In the genomic region with DNA sequence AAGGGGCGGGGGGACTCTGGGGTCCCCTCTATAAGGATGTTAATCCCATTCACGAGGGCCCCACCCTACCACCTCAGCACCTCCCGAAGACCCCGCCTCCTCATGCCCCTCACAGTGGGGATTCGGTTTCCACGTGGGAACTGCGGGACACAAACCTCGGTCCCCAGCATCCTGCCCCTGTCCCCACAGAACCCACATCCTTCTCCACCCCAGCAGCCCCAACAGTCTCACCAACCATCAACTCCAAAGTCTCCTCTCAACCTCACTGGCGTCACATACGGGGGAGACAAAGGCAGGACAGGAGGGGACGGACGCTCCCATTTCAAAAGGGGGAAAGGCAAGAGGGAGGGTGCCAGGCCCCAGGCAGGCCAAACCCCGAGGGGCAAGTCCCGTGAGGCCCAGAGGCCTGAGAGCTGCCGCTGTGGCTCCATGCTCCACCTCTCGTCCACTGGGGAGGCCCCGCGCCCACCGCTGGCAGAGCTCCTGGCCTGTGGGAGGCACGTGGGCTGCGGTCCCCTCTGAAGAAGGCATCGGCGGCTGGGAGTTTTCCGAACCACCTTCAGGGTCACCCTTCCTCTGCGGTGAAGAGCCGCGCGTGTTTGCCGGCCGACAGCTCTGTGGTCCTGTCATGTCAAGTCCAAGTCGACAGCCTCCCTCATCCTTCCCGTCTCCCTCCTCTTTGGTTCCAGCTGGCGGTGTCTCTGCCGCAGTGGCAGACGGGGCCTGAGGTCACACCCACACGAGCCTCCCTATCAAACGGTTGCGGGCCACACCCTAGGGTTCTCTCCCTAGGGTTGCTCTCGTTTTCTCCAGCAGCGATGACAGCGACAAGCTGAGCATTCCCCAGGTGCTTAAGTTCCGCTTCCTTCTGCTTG, we compare ENCODE assay signal across 1 cellular context.
TF ChIP-seq lines count a peak whose summit lies in the region.

No MANE protein-coding gene starts in this region.

TF ChIP-seq in K562, 482 proteins besides CTCF, POLR2A, EP300 and RAD21 (continued from another document and continues in another):
- TF ChIP-seq, protein P1, sequence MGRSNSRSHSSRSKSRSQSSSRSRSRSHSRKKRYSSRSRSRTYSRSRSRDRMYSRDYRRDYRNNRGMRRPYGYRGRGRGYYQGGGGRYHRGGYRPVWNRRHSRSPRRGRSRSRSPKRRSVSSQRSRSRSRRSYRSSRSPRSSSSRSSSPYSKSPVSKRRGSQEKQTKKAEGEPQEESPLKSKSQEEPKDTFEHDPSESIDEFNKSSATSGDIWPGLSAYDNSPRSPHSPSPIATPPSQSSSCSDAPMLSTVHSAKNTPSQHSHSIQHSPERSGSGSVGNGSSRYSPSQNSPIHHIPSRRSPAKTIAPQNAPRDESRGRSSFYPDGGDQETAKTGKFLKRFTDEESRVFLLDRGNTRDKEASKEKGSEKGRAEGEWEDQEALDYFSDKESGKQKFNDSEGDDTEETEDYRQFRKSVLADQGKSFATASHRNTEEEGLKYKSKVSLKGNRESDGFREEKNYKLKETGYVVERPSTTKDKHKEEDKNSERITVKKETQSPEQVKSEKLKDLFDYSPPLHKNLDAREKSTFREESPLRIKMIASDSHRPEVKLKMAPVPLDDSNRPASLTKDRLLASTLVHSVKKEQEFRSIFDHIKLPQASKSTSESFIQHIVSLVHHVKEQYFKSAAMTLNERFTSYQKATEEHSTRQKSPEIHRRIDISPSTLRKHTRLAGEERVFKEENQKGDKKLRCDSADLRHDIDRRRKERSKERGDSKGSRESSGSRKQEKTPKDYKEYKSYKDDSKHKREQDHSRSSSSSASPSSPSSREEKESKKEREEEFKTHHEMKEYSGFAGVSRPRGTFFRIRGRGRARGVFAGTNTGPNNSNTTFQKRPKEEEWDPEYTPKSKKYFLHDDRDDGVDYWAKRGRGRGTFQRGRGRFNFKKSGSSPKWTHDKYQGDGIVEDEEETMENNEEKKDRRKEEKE (IDR thresholded peaks at IDR 0.05; ENCODE audit: borderline replicate concordance in 1 of 2, control insufficient read depth in 1 of 2, low read depth in 2 of 2, low read length in 1 of 2), result 0 out of 4 replicates have a peak, but pooled peaks of 1 of the 2 experiments have one; percentile 39
- TF ChIP-seq HDAC6 (IDR thresholded peaks at IDR 0.05; ENCODE audit: low read depth, low read length) (no peak), SMAD2 (IDR thresholded peaks at IDR 0.05; ENCODE audit: low read depth, low read length) (no peak), WHSC1 (IDR thresholded peaks at IDR 0.05; ENCODE audit: low read length) (no peak), PHB2 (IDR thresholded peaks at IDR 0.05; ENCODE audit: low read depth) (no peak), PML (IDR thresholded peaks at IDR 0.05; ENCODE audit: low read length) (no peak; the same call in 1 of the 2 replicates), MCM2 (IDR thresholded peaks at IDR 0.05; ENCODE audit: low read depth) (no peak), RFX7 (CRISPR knock-in tag; IDR thresholded peaks at IDR 0.05) (no peak), ZNF584 (CRISPR knock-in tag; IDR thresholded peaks at IDR 0.05; ENCODE audit: low read depth) (peak; percentile 75; the same call in 1 of the 2 replicates), MYNN (IDR thresholded peaks at IDR 0.05) (peak; percentile 66; the same call in 1 of the 2 replicates), MYNN (CRISPR knock-in tag; IDR thresholded peaks at IDR 0.05) (no peak), ZNF134 (CRISPR knock-in tag; conservative IDR thresholded peaks at IDR 0.05) (no peak), ZNF668 (CRISPR knock-in tag; IDR thresholded peaks at IDR 0.05) (no peak), ZZZ3 (IDR thresholded peaks at IDR 0.05) (no peak), CBX5 (IDR thresholded peaks at IDR 0.05; ENCODE audit: borderline replicate concordance, low read depth) (no peak), PHF21A (IDR thresholded peaks at IDR 0.05; ENCODE audit: borderline replicate concordance, low read depth) (no peak), CC2D1A (IDR thresholded peaks at IDR 0.05) (no peak), ELF2 (CRISPR knock-in tag; IDR thresholded peaks at IDR 0.05) (no peak), PHTF2 (CRISPR knock-in tag; IDR thresholded peaks at IDR 0.05) (no peak), THRAP3 (IDR thresholded peaks at IDR 0.05; ENCODE audit: borderline replicate concordance) (no peak)
- TF ChIP-seq, protein P2, sequence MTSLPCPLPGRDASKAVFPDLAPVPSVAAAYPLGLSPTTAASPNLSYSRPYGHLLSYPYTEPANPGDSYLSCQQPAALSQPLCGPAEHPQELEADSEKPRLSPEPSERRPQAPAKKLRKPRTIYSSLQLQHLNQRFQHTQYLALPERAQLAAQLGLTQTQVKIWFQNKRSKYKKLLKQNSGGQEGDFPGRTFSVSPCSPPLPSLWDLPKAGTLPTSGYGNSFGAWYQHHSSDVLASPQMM (CRISPR knock-in tag; IDR thresholded peaks at IDR 0.05), result no peak
- TF ChIP-seq, protein P3, sequence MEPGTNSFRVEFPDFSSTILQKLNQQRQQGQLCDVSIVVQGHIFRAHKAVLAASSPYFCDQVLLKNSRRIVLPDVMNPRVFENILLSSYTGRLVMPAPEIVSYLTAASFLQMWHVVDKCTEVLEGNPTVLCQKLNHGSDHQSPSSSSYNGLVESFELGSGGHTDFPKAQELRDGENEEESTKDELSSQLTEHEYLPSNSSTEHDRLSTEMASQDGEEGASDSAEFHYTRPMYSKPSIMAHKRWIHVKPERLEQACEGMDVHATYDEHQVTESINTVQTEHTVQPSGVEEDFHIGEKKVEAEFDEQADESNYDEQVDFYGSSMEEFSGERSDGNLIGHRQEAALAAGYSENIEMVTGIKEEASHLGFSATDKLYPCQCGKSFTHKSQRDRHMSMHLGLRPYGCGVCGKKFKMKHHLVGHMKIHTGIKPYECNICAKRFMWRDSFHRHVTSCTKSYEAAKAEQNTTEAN (CRISPR knock-in tag; IDR thresholded peaks at IDR 0.05), result no peak
- TF ChIP-seq, protein P4, sequence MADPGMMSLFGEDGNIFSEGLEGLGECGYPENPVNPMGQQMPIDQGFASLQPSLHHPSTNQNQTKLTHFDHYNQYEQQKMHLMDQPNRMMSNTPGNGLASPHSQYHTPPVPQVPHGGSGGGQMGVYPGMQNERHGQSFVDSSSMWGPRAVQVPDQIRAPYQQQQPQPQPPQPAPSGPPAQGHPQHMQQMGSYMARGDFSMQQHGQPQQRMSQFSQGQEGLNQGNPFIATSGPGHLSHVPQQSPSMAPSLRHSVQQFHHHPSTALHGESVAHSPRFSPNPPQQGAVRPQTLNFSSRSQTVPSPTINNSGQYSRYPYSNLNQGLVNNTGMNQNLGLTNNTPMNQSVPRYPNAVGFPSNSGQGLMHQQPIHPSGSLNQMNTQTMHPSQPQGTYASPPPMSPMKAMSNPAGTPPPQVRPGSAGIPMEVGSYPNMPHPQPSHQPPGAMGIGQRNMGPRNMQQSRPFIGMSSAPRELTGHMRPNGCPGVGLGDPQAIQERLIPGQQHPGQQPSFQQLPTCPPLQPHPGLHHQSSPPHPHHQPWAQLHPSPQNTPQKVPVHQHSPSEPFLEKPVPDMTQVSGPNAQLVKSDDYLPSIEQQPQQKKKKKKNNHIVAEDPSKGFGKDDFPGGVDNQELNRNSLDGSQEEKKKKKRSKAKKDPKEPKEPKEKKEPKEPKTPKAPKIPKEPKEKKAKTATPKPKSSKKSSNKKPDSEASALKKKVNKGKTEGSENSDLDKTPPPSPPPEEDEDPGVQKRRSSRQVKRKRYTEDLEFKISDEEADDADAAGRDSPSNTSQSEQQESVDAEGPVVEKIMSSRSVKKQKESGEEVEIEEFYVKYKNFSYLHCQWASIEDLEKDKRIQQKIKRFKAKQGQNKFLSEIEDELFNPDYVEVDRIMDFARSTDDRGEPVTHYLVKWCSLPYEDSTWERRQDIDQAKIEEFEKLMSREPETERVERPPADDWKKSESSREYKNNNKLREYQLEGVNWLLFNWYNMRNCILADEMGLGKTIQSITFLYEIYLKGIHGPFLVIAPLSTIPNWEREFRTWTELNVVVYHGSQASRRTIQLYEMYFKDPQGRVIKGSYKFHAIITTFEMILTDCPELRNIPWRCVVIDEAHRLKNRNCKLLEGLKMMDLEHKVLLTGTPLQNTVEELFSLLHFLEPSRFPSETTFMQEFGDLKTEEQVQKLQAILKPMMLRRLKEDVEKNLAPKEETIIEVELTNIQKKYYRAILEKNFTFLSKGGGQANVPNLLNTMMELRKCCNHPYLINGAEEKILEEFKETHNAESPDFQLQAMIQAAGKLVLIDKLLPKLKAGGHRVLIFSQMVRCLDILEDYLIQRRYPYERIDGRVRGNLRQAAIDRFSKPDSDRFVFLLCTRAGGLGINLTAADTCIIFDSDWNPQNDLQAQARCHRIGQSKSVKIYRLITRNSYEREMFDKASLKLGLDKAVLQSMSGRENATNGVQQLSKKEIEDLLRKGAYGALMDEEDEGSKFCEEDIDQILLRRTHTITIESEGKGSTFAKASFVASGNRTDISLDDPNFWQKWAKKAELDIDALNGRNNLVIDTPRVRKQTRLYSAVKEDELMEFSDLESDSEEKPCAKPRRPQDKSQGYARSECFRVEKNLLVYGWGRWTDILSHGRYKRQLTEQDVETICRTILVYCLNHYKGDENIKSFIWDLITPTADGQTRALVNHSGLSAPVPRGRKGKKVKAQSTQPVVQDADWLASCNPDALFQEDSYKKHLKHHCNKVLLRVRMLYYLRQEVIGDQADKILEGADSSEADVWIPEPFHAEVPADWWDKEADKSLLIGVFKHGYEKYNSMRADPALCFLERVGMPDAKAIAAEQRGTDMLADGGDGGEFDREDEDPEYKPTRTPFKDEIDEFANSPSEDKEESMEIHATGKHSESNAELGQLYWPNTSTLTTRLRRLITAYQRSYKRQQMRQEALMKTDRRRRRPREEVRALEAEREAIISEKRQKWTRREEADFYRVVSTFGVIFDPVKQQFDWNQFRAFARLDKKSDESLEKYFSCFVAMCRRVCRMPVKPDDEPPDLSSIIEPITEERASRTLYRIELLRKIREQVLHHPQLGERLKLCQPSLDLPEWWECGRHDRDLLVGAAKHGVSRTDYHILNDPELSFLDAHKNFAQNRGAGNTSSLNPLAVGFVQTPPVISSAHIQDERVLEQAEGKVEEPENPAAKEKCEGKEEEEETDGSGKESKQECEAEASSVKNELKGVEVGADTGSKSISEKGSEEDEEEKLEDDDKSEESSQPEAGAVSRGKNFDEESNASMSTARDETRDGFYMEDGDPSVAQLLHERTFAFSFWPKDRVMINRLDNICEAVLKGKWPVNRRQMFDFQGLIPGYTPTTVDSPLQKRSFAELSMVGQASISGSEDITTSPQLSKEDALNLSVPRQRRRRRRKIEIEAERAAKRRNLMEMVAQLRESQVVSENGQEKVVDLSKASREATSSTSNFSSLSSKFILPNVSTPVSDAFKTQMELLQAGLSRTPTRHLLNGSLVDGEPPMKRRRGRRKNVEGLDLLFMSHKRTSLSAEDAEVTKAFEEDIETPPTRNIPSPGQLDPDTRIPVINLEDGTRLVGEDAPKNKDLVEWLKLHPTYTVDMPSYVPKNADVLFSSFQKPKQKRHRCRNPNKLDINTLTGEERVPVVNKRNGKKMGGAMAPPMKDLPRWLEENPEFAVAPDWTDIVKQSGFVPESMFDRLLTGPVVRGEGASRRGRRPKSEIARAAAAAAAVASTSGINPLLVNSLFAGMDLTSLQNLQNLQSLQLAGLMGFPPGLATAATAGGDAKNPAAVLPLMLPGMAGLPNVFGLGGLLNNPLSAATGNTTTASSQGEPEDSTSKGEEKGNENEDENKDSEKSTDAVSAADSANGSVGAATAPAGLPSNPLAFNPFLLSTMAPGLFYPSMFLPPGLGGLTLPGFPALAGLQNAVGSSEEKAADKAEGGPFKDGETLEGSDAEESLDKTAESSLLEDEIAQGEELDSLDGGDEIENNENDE (IDR thresholded peaks at IDR 0.05; ENCODE audit: low read depth, low read length), result no peak
- TF ChIP-seq, protein P5, sequence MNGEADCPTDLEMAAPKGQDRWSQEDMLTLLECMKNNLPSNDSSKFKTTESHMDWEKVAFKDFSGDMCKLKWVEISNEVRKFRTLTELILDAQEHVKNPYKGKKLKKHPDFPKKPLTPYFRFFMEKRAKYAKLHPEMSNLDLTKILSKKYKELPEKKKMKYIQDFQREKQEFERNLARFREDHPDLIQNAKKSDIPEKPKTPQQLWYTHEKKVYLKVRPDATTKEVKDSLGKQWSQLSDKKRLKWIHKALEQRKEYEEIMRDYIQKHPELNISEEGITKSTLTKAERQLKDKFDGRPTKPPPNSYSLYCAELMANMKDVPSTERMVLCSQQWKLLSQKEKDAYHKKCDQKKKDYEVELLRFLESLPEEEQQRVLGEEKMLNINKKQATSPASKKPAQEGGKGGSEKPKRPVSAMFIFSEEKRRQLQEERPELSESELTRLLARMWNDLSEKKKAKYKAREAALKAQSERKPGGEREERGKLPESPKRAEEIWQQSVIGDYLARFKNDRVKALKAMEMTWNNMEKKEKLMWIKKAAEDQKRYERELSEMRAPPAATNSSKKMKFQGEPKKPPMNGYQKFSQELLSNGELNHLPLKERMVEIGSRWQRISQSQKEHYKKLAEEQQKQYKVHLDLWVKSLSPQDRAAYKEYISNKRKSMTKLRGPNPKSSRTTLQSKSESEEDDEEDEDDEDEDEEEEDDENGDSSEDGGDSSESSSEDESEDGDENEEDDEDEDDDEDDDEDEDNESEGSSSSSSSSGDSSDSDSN (IDR thresholded peaks at IDR 0.05; ENCODE audit: borderline replicate concordance in 1 of 2, low read depth in 2 of 2, low read length in 2 of 2), result peak in 1 of 2 experiments; percentile 86; a peak in 1 of 4 replicates
- TF ChIP-seq, protein P6, sequence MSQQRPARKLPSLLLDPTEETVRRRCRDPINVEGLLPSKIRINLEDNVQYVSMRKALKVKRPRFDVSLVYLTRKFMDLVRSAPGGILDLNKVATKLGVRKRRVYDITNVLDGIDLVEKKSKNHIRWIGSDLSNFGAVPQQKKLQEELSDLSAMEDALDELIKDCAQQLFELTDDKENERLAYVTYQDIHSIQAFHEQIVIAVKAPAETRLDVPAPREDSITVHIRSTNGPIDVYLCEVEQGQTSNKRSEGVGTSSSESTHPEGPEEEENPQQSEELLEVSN (IDR thresholded peaks at IDR 0.05; ENCODE audit: borderline replicate concordance in 1 of 2, extremely low read depth in 1 of 2, insufficient read depth in 1 of 2, insufficient read length in 1 of 2, low read depth in 1 of 2, low read length in 1 of 2, poor library complexity in 1 of 2, severe bottlenecking in 1 of 2), result peak; percentile 80 to 89
- TF ChIP-seq, protein P7, sequence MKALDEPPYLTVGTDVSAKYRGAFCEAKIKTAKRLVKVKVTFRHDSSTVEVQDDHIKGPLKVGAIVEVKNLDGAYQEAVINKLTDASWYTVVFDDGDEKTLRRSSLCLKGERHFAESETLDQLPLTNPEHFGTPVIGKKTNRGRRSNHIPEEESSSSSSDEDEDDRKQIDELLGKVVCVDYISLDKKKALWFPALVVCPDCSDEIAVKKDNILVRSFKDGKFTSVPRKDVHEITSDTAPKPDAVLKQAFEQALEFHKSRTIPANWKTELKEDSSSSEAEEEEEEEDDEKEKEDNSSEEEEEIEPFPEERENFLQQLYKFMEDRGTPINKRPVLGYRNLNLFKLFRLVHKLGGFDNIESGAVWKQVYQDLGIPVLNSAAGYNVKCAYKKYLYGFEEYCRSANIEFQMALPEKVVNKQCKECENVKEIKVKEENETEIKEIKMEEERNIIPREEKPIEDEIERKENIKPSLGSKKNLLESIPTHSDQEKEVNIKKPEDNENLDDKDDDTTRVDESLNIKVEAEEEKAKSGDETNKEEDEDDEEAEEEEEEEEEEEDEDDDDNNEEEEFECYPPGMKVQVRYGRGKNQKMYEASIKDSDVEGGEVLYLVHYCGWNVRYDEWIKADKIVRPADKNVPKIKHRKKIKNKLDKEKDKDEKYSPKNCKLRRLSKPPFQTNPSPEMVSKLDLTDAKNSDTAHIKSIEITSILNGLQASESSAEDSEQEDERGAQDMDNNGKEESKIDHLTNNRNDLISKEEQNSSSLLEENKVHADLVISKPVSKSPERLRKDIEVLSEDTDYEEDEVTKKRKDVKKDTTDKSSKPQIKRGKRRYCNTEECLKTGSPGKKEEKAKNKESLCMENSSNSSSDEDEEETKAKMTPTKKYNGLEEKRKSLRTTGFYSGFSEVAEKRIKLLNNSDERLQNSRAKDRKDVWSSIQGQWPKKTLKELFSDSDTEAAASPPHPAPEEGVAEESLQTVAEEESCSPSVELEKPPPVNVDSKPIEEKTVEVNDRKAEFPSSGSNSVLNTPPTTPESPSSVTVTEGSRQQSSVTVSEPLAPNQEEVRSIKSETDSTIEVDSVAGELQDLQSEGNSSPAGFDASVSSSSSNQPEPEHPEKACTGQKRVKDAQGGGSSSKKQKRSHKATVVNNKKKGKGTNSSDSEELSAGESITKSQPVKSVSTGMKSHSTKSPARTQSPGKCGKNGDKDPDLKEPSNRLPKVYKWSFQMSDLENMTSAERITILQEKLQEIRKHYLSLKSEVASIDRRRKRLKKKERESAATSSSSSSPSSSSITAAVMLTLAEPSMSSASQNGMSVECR (CRISPR knock-in tag; IDR thresholded peaks at IDR 0.05), result peak; percentile 97
